In the genomic region with DNA sequence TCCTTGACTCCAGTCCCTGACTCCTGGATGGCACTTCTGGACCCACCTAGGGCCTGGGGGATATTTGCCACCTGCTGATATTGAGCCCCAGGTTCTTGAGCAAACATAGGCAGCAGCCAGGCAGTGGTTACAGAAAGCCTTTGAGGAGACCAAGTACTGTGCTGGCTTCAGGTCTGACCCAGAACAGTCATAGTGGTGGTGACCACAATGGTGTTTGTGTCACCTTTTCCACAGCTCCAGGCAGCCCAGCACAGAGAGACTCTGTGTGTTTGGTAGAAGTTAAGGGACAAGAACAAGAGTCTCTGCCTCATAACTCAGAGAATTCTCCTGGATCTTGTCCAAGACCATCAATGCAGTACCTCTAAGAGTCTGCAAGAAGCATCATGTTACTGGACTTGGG, we compare ENCODE assay signal across 2 cellular contexts.
A peak's percentile ranks its signal among the peaks of the same experiment; 100 is the strongest.
TF ChIP-seq lines count a peak whose summit lies in the region.

No MANE protein-coding gene starts in this region.

TF ChIP-seq in GM12878, 131 proteins besides CTCF, POLR2A, EP300 and RAD21:
- no peak for TF ChIP-seq TCF7 (IDR thresholded peaks at IDR 0.05; ENCODE audit: borderline replicate concordance)
- TF ChIP-seq RUNX3 (IDR thresholded peaks at IDR 0.05; ENCODE audit: low read length) = peak; percentile 66

TF ChIP-seq in SK-N-SH treated with all-trans-retinoic acid at 6 μM for 48 hours, 23 proteins besides CTCF, POLR2A, EP300 and RAD21:
- TF ChIP-seq, protein P1, sequence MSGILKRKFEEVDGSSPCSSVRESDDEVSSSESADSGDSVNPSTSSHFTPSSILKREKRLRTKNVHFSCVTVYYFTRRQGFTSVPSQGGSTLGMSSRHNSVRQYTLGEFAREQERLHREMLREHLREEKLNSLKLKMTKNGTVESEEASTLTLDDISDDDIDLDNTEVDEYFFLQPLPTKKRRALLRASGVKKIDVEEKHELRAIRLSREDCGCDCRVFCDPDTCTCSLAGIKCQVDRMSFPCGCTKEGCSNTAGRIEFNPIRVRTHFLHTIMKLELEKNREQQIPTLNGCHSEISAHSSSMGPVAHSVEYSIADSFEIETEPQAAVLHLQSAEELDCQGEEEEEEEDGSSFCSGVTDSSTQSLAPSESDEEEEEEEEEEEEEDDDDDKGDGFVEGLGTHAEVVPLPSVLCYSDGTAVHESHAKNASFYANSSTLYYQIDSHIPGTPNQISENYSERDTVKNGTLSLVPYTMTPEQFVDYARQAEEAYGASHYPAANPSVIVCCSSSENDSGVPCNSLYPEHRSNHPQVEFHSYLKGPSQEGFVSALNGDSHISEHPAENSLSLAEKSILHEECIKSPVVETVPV (CRISPR knock-in tag; IDR thresholded peaks at IDR 0.05) = no peak
- TF ChIP-seq, protein P2, sequence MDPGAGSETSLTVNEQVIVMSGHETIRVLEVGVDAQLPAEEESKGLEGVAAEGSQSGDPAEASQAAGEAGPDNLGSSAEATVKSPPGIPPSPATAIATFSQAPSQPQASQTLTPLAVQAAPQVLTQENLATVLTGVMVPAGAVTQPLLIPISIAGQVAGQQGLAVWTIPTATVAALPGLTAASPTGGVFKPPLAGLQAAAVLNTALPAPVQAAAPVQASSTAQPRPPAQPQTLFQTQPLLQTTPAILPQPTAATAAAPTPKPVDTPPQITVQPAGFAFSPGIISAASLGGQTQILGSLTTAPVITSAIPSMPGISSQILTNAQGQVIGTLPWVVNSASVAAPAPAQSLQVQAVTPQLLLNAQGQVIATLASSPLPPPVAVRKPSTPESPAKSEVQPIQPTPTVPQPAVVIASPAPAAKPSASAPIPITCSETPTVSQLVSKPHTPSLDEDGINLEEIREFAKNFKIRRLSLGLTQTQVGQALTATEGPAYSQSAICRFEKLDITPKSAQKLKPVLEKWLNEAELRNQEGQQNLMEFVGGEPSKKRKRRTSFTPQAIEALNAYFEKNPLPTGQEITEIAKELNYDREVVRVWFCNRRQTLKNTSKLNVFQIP (CRISPR knock-in tag; IDR thresholded peaks at IDR 0.05; ENCODE audit: borderline replicate concordance, low read depth) = no peak
- no peak for TF ChIP-seq PPARA (CRISPR knock-in tag; IDR thresholded peaks at IDR 0.05; ENCODE audit: borderline replicate concordance)
- TF ChIP-seq ZFP30 (CRISPR knock-in tag; IDR thresholded peaks at IDR 0.05) = no peak
- no peak for TF ChIP-seq ZFP3 (CRISPR knock-in tag; IDR thresholded peaks at IDR 0.05)
- TF ChIP-seq RARB (CRISPR knock-in tag; IDR thresholded peaks at IDR 0.05) = no peak
TF ChIP-seq in SK-N-SH treated with all-trans-retinoic acid at 6 μM for 48 hours: peak in this region for 0.
